ENCODE assay signal across 18 cellular contexts in genomic region chr5:172523146-172523745, GRCh38.
A peak's percentile ranks its signal among the peaks of the same experiment; 100 is the strongest.
DNase-seq lines count a peak whose midpoint lies in the region; ATAC-seq and TF ChIP-seq lines count a peak whose summit lies in the region.
"Had no signal": no experiment of that assay in that cellular context is flagged by ENCODE, and none has a peak within 500 bp of the region (broad histone marks: within the 10 kb centered on the region; RNA-seq: fewer than 3 reads in every experiment).

No MANE protein-coding gene starts in this region.

- no peak overlapping the region for H3K27ac ChIP-seq in coronary artery
- H3K27ac ChIP-seq in lung (ENCODE audit: low read depth in 1 of 2, low read length in 1 of 2) = no peak overlapping the region
- H3K27ac ChIP-seq in upper lobe of right lung = no peak overlapping the region
- H3K27ac ChIP-seq: PC-9 had no signal

- ATAC-seq in Right ventricle myocardium superior (ENCODE audit: poor library complexity) (peak; percentile 57), left cardiac atrium (no peak), lung (ENCODE audit: insufficient read depth, low FRiP score) (no peak), upper lobe of right lung (no peak)
- ATAC-seq: GM12878 had no signal

- H3K36me3 ChIP-seq in lung (ENCODE audit: control insufficient read depth in 2 of 2, insufficient read depth in 2 of 2, low read length in 2 of 2) (no peaks in the 10 kb centered on the region), upper lobe of right lung (no peaks in the 10 kb centered on the region)

- H3K27me3 ChIP-seq in lung (ENCODE audit: control insufficient read depth, insufficient read depth) (no peaks in the 10 kb centered on the region), upper lobe of right lung (no peaks in the 10 kb centered on the region)

- H3K4me3 ChIP-seq in coronary artery (no peak overlapping the region), lung (no peak overlapping the region), upper lobe of right lung (no peak overlapping the region)
- H3K4me3 ChIP-seq: GM12878, PC-9 had no signal

- 91 to 95% methylated on average over 6 of the region's 6 CpGs for WGBS in lung, 2 donors

- peaks cover 0 to 4% of the 10 kb centered on the region in 2 donors for H3K9me3 ChIP-seq in lung (ENCODE audit: control insufficient read depth in 2 of 2, insufficient read depth in 1 of 2, low read length in 1 of 2)
- H3K9me3 ChIP-seq in upper lobe of right lung = no peaks in the 10 kb centered on the region

- peaks cover 0 to 2% of the 10 kb centered on the region in 2 donors for H3K4me1 ChIP-seq in lung (ENCODE audit: control insufficient read depth in 2 of 2, insufficient read depth in 2 of 2, low read length in 2 of 2)
- H3K4me1 ChIP-seq in upper lobe of right lung = no peaks in the 10 kb centered on the region

- H3K36me3 Mint-ChIP-seq in T-helper 2 cell treated with Interferon-gamma antibody and Interleukin-4, amounts not matched to agents 5 μg/mL and 100 μg/mL, for 36 hours (ENCODE audit: low read depth) = no peaks in the 10 kb centered on the region

- intact Hi-C loops in Right ventricle myocardium superior (cut with DNase I) = no loop called here
- intact Hi-C loops in left cardiac atrium (cut with DNase I) = no loop called here
- intact Hi-C loops in upper lobe of right lung (cut with DNase I) = no loop called here

- H3K9me3 Mint-ChIP-seq in T-helper 2 cell treated with Interferon-gamma antibody and Interleukin-4, amounts not matched to agents 5 μg/mL and 100 μg/mL, for 36 hours = peaks cover 12% of the 10 kb centered on the region

- no peaks in the 10 kb centered on the region for H3K4me1 Mint-ChIP-seq in T-helper 2 cell treated with Interferon-gamma antibody and Interleukin-4, amounts not matched to agents 5 μg/mL and 100 μg/mL, for 36 hours (ENCODE audit: low read depth)

- DNase-seq in Right ventricle myocardium superior = no peak
- DNase-seq in left cardiac atrium = no peak
- peak; percentile 45 for DNase-seq in coronary artery (ENCODE audit: low spot score)
- peak; percentile 17 for DNase-seq in lung (ENCODE audit: low spot score)
- peak; percentile 33 for DNase-seq in upper lobe of right lung
- no peak for DNase-seq in T-helper 2 cell treated with Interferon-gamma antibody and Interleukin-4, amounts not matched to agents 5 μg/mL and 100 μg/mL, for 36 hours (ENCODE audit: low spot score)
- no peak for DNase-seq in GM19240 (ENCODE audit: insufficient read length, low spot score)
- no peak for DNase-seq in NCI-H2227 (lab: John Stamatoyannopoulos, UW; ENCODE audit: unreplicated experiment)
- DNase-seq: C1 segment of cervical spinal cord, GDM1, KBM-7, NCI-H1436, NCI-H2029 treated with DMSO at 0.1 percent for 48 hours, NCI-H2171 treated with DMSO at 0.1 percent for 48 hours, NCI-H510A, NCI-H774, PC-9 had no signal

- peaks cover 3% of the 10 kb centered on the region for H3K27me3 Mint-ChIP-seq in T-helper 2 cell treated with Interferon-gamma antibody and Interleukin-4, amounts not matched to agents 5 μg/mL and 100 μg/mL, for 36 hours (ENCODE audit: low read depth)

- H3K4me3 Mint-ChIP-seq in T-helper 2 cell treated with Interferon-gamma antibody and Interleukin-4, amounts not matched to agents 5 μg/mL and 100 μg/mL, for 36 hours = no peak overlapping the region

- H3K27ac Mint-ChIP-seq in T-helper 2 cell treated with Interferon-gamma antibody and Interleukin-4, amounts not matched to agents 5 μg/mL and 100 μg/mL, for 36 hours = no peak overlapping the region

- TF ChIP-seq CTCF in coronary artery (IDR thresholded peaks at IDR 0.05) (no peak), lung (IDR thresholded peaks at IDR 0.05; ENCODE audit: control extremely low read depth, extremely low read depth) (no peak), upper lobe of right lung (IDR thresholded peaks at IDR 0.05) (no peak)

Comparison
In these comparisons a context has a peak if more than half of its experiments do, and no peak if none do; other contexts are left out.
1. DNase-seq: peak in coronary artery (single experiment), lung (single experiment) and upper lobe of right lung (single experiment); none in Right ventricle myocardium superior (single experiment), left cardiac atrium (single experiment), T-helper 2 cell treated with Interferon-gamma antibody and Interleukin-4, amounts not matched to agents 5 μg/mL and 100 μg/mL, for 36 hours (single experiment), GM19240 (single experiment) and NCI-H2227 (single experiment).